In genomic region chr20:58868795-58869194, GRCh38 we compare ENCODE assay signal across 1 cellular context.
TF ChIP-seq lines count a peak whose summit lies in the region.

No MANE protein-coding gene starts in this region.

TF ChIP-seq in K562, 482 proteins besides CTCF, POLR2A, EP300 and RAD21 (continues in another document):
- TF ChIP-seq HOMEZ (CRISPR knock-in tag; IDR thresholded peaks at IDR 0.05) = no peak
- 0 out of 2 replicates have a peak, but pooled peaks have one; percentile 23 for TF ChIP-seq ARID2 (IDR thresholded peaks at IDR 0.05)
- no peak for TF ChIP-seq SP2 (IDR thresholded peaks at IDR 0.05; ENCODE audit: extremely low read depth, low read depth, low read length, poor library complexity, severe bottlenecking)
- TF ChIP-seq ZNF280A (IDR thresholded peaks at IDR 0.05; ENCODE audit: low read depth, partially characterized antibody) = no peak
- no peak for TF ChIP-seq ZNF3 (CRISPR knock-in tag; IDR thresholded peaks at IDR 0.05)
- TF ChIP-seq RBM14 (IDR thresholded peaks at IDR 0.05; ENCODE audit: borderline replicate concordance, insufficient read depth, low read depth, low read length) = no peak
- no peak for TF ChIP-seq SIRT6 (IDR thresholded peaks at IDR 0.05; ENCODE audit: low read depth, low read length)
- TF ChIP-seq FOXJ3 (CRISPR knock-in tag; IDR thresholded peaks at IDR 0.05) = no peak
- TF ChIP-seq RNF219 (CRISPR knock-in tag; IDR thresholded peaks at IDR 0.05) = no peak
- peak in 1 of 2 experiments; percentile 44; a peak in 1 of 4 replicates for TF ChIP-seq NRF1 (conservative IDR thresholded peaks at IDR 0.05 in 1 of 2, IDR thresholded peaks at IDR 0.05 in 1 of 2)
- 0 out of 2 replicates have a peak, but pooled peaks have one; percentile 29 for TF ChIP-seq DEAF1 (CRISPR knock-in tag; IDR thresholded peaks at IDR 0.05)
- TF ChIP-seq ZNF395 (CRISPR knock-in tag; IDR thresholded peaks at IDR 0.05) = no peak
- TF ChIP-seq MEIS2 (IDR thresholded peaks at IDR 0.05; ENCODE audit: partially characterized antibody) = no peak
- TF ChIP-seq ATF6 (CRISPR knock-in tag; IDR thresholded peaks at IDR 0.05) = no peak
- TF ChIP-seq ZSCAN32 (CRISPR knock-in tag; IDR thresholded peaks at IDR 0.05) = no peak
- peak; percentile 48; the same call in 1 of the 2 replicates for TF ChIP-seq SMC3 (conservative IDR thresholded peaks at IDR 0.05; ENCODE audit: insufficient read depth, low read depth, low read length)
- no peak for TF ChIP-seq POLR2AphosphoS2 (IDR thresholded peaks at IDR 0.05; ENCODE audit: low read length)
- no peak for TF ChIP-seq ZNF224 (CRISPR knock-in tag; IDR thresholded peaks at IDR 0.05)
- no peak for TF ChIP-seq NELFE (IDR thresholded peaks at IDR 0.05; ENCODE audit: insufficient read depth, insufficient read length)
- no peak for TF ChIP-seq ZBTB8A (IDR thresholded peaks at IDR 0.05; ENCODE audit: partially characterized antibody)
- no peak for TF ChIP-seq LCOR (CRISPR knock-in tag; IDR thresholded peaks at IDR 0.05)
- TF ChIP-seq STAG1 (CRISPR knock-in tag; IDR thresholded peaks at IDR 0.05; ENCODE audit: borderline replicate concordance) = peak; percentile 69; the same call in 1 of the 2 replicates
- TF ChIP-seq NR3C1 (CRISPR knock-in tag; IDR thresholded peaks at IDR 0.05) = no peak
- no peak for TF ChIP-seq ZFP30 (CRISPR knock-in tag; IDR thresholded peaks at IDR 0.05; ENCODE audit: borderline replicate concordance)
- TF ChIP-seq NFXL1 (CRISPR knock-in tag; IDR thresholded peaks at IDR 0.05) = no peak
- no peak for TF ChIP-seq HDAC6 (IDR thresholded peaks at IDR 0.05; ENCODE audit: low read depth, low read length)
- no peak for TF ChIP-seq CCAR2 (IDR thresholded peaks at IDR 0.05; ENCODE audit: low read depth, low read length)
- no peak for TF ChIP-seq MTF1 (CRISPR knock-in tag; IDR thresholded peaks at IDR 0.05; ENCODE audit: borderline replicate concordance)
- TF ChIP-seq ZNF354B (CRISPR knock-in tag; IDR thresholded peaks at IDR 0.05) = no peak
- no peak for TF ChIP-seq THRA (IDR thresholded peaks at IDR 0.05)
- TF ChIP-seq KDM2B (CRISPR knock-in tag; IDR thresholded peaks at IDR 0.05) = no peak
- TF ChIP-seq HDAC2 (IDR thresholded peaks at IDR 0.05) = no peak
- no peak for TF ChIP-seq SMAD2 (IDR thresholded peaks at IDR 0.05; ENCODE audit: low read depth, low read length)
- no peak for TF ChIP-seq E2F4 (CRISPR knock-in tag; IDR thresholded peaks at IDR 0.05; ENCODE audit: low read depth)
- no peak for TF ChIP-seq BCL6 (CRISPR knock-in tag; IDR thresholded peaks at IDR 0.05)
- TF ChIP-seq ZNF274 (IDR thresholded peaks at IDR 0.05; ENCODE audit: borderline replicate concordance, low read depth, low read length) = no peak
- no peak for TF ChIP-seq ZBTB11 (CRISPR knock-in tag; IDR thresholded peaks at IDR 0.05)
- TF ChIP-seq HMGXB4 (CRISPR knock-in tag; IDR thresholded peaks at IDR 0.05) = no peak
- no peak for TF ChIP-seq FUS (optimal IDR thresholded peaks at IDR 0.05; ENCODE audit: low read depth, low read length)
- TF ChIP-seq GATAD2A (IDR thresholded peaks at IDR 0.05) = no peak
